Comparison of ENCODE assay signal across 11 cellular contexts in the genomic region with DNA sequence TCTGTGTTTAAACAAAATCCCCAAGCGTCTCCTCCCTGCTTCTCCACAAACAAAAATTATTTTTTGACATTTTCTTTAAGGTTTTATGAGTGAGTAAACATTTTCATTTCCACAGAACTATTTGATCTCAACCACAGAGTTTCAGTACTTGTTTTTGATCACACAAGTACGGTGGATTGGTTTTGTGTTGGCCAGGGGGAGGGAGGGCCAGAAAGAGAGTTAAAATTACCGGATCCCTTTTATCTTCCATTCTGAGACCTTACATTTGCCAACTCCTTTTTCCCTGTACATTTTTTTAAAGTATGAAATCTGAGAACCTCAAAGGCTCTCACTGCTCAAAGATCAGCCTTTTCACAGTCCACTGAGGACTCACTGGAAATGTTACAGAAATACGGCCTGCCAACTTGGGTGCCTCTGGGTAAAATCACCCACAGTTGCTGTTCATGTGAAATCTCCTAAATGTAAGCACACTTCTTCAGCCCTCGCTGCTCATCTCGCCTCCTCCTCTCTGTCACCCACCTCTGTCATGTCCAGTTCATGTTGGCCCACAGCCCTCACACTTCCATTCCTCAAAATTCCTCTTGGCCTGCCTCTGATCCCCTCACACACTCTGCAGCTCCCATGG. TPM values are rescaled to one million over a fixed set of nuclear protein-coding genes. Genes with fewer than 3 reads are reported as not detected.
DNase-seq lines count a peak whose midpoint lies in the region; ATAC-seq lines count a peak whose summit lies in the region.
"Had no signal": no experiment of that assay in that cellular context is flagged by ENCODE, and none has a peak within 500 bp of the region (broad histone marks: within the 10 kb centered on the region; RNA-seq: fewer than 3 reads in every experiment).

No MANE protein-coding gene starts in this region.

- no peaks in the 10 kb centered on the region for H3K9me3 ChIP-seq in BLaER1
- H3K9me3 ChIP-seq: ovary had no signal

- H3K36me3 ChIP-seq in BLaER1 = no peaks in the 10 kb centered on the region
- H3K36me3 ChIP-seq: ovary had no signal

- H3K4me3 ChIP-seq in BLaER1 = no peak overlapping the region; the same call in 1 of the 2 replicates
- H3K4me3 ChIP-seq: ovary had no signal

- H3K4me2 ChIP-seq in BLaER1 = peak overlapping the region; percentile 97

- H3K9ac ChIP-seq in BLaER1 = no peak overlapping the region

- H3K4me1 ChIP-seq in BLaER1 = peaks cover 31% of the 10 kb centered on the region

- H3K27ac ChIP-seq in BLaER1 = no peak overlapping the region
- H3K27ac ChIP-seq: ovary had no signal

- ATAC-seq in GM19035 (IDR thresholded peaks at IDR 0.05; ENCODE audit: unreplicated experiment) (peak; percentile 61), HG03442 (IDR thresholded peaks at IDR 0.05; ENCODE audit: unreplicated experiment) (peak; percentile 61), esophagus mucosa (no peak)

- H3K27me3 ChIP-seq in BLaER1 = peaks cover 60% of the 10 kb centered on the region
- H3K27me3 ChIP-seq: ovary had no signal

- DNase-seq in glomerular visceral epithelial cell (ENCODE audit: extremely low spot score) (peak; percentile 13), NCI-H69 (lab: John Stamatoyannopoulos, UW) (no peak)
- DNase-seq in activated effector memory CD4-positive, alpha-beta T cell treated with anti-CD3 and anti-CD28 coated beads, Interleukin-2, amount 50 U/mL, for 16 hours = no peak
- no peak for DNase-seq in stimulated activated CD4-positive, alpha-beta T cell treated with anti-CD3 and anti-CD28 coated beads, Interleukin-2, amount 100 ng/mL, for 48 hours
- DNase-seq: CD4-positive, alpha-beta memory T cell; NCI-H2227 treated with DMSO at 0.1 percent for 48 hours; ovary had no signal

- H4K20me1 ChIP-seq in BLaER1 = peaks cover 15% of the 10 kb centered on the region

RNA-seq across cellular contexts. Expression of a gene that starts 1.7 kb away (rescaled TPM):
- 26.3 TPM for total RNA-seq in esophagus mucosa

RNA-seq across cellular contexts. Expression of a gene that starts 35.2 kb away (rescaled TPM):
- 22.5 TPM for total RNA-seq in esophagus mucosa
